ENCODE assay signal across 13 cellular contexts in genomic region chr16:81376880-81377279, GRCh38.
A peak's percentile ranks its signal among the peaks of the same experiment; 100 is the strongest.
DNase-seq lines count a peak whose midpoint lies in the region; ATAC-seq, FAIRE-seq and TF ChIP-seq lines count a peak whose summit lies in the region.
"Had no signal": no experiment of that assay in that cellular context is flagged by ENCODE, and none has a peak within 500 bp of the region (broad histone marks: within the 10 kb centered on the region; RNA-seq: fewer than 3 reads in every experiment).

No MANE protein-coding gene starts in this region.

- DNase-seq in COR-L47 (lab: John Stamatoyannopoulos, UW), result peak; percentile 18
- peak; percentile 16 for DNase-seq in HCT116 (ENCODE audit: low read depth, low spot score)
- DNase-seq in activated naive CD4-positive, alpha-beta T cell treated with anti-CD3 and anti-CD28 coated beads, Interleukin-2, amount 50 U/mL, for 16 hours, result peak; percentile 29
- peak; percentile 81 for DNase-seq in keratinocyte (ENCODE audit: low read depth, low spot score)
- DNase-seq in trophoblast cell, result no peak
- no peak for DNase-seq in NCI-H2107 (lab: John Stamatoyannopoulos, UW)
- no peak for DNase-seq in SHP77 treated with DMSO at 0.1 percent for 48 hours (lab: John Stamatoyannopoulos, UW)
- DNase-seq: IMR-90, NCI-H1436 treated with DMSO at 0.1 percent for 48 hours had no signal

- no peak for TF ChIP-seq CTCF in HCT116 (IDR thresholded peaks at IDR 0.05 in 2 of 3, conservative IDR thresholded peaks at IDR 0.05 in 1 of 3; ENCODE audit: borderline replicate concordance in 1 of 3, insufficient read depth in 1 of 3, low read depth in 2 of 3, low read length in 2 of 3)
- TF ChIP-seq CTCF in keratinocyte (optimal IDR thresholded peaks at IDR 0.05 in 1 of 3, IDR thresholded peaks at IDR 0.05 in 1 of 3, conservative IDR thresholded peaks at IDR 0.05 in 1 of 3; ENCODE audit: extremely low read depth in 1 of 3, insufficient read depth in 2 of 3, low read length in 3 of 3), result no peak

- no peaks in the 10 kb centered on the region for H3K9me1 ChIP-seq in keratinocyte (ENCODE audit: control insufficient read depth, extremely low read depth, insufficient read depth, low read length)

- no peak overlapping the region for H3K4ac ChIP-seq in trophoblast cell (ENCODE audit: low read depth, low read length)

- H3K4me1 ChIP-seq in HCT116 (ENCODE audit: control insufficient read depth in 1 of 2, insufficient read depth in 2 of 2, low read length in 2 of 2), result peaks cover 0 to 6% of the 10 kb centered on the region in 2 experiments; a peak in 2 of 4 replicates
- H3K4me1 ChIP-seq in keratinocyte (ENCODE audit: control insufficient read depth, extremely low read depth, insufficient read depth, low read length), result peaks cover 15% of the 10 kb centered on the region
- H3K4me1 ChIP-seq in trophoblast cell (ENCODE audit: control insufficient read depth in 1 of 2, insufficient read depth in 2 of 2, low read length in 2 of 2), result no peaks in the 10 kb centered on the region
- H3K4me1 ChIP-seq: tibial nerve had no signal

- WGBS in trophoblast cell (ENCODE audit: extremely low coverage, insufficient coverage, insufficient read length), result no CpG with 5 or more reads among the region's 7 CpGs

- no peaks in the 10 kb centered on the region for H3K9me3 ChIP-seq in HCT116 (ENCODE audit: control insufficient read depth in 1 of 2, insufficient read depth in 1 of 2, low read depth in 1 of 2, low read length in 2 of 2)
- H3K9me3 ChIP-seq in keratinocyte (ENCODE audit: control insufficient read depth, low read depth, low read length), result no peaks in the 10 kb centered on the region
- no peaks in the 10 kb centered on the region for H3K9me3 ChIP-seq in trophoblast cell (ENCODE audit: insufficient read depth, low read depth, low read length)
- H3K9me3 ChIP-seq: neutrophil, tibial nerve had no signal

- intact Hi-C loops in HCT116 (cut with micrococcal nuclease), result no loop called here

- no peak overlapping the region for H3K14ac ChIP-seq in trophoblast cell (ENCODE audit: low read length)

- no peak overlapping the region for H2BK12ac ChIP-seq in trophoblast cell (ENCODE audit: low read length)

- BruUV-seq in HCT116 (replicated peaks; lab: Mats Ljungman, UMichigan), result no TSS peak

- H4K20me1 ChIP-seq in HCT116 (ENCODE audit: insufficient read depth), result no peaks in the 10 kb centered on the region
- H4K20me1 ChIP-seq in keratinocyte (ENCODE audit: control insufficient read depth, extremely low read depth, insufficient read depth, low read length), result no peaks in the 10 kb centered on the region

- dilution Hi-C loops in keratinocyte (cut with MboI; ENCODE audit: extremely low pct_ligation_motif_present, low sequenced_read_pairs), result no loop called here

- no peaks in the 10 kb centered on the region for H3K9me2 ChIP-seq in HCT116 (ENCODE audit: insufficient read depth)

- no peak overlapping the region for H3K27ac ChIP-seq in HCT116 (ENCODE audit: low read depth, low read length)
- H3K27ac ChIP-seq in keratinocyte (ENCODE audit: control insufficient read depth, insufficient read depth, low read length), result peak overlapping the region; percentile 27
- no peak overlapping the region for H3K27ac ChIP-seq in trophoblast cell (ENCODE audit: low read depth, low read length)
- H3K27ac ChIP-seq: neutrophil, SK-N-MC, tibial nerve had no signal

- H3K36me3 ChIP-seq in HCT116 (ENCODE audit: control insufficient read depth in 1 of 2, insufficient read depth in 2 of 2, low read length in 2 of 2) (peaks cover 6 to 23% of the 10 kb centered on the region in 2 experiments; a peak in 2 of 4 replicates), keratinocyte (ENCODE audit: control insufficient read depth in 2 of 2, extremely low read depth in 1 of 2, insufficient read depth in 2 of 2, low read length in 2 of 2) (peaks cover 6 to 10% of the 10 kb centered on the region in 2 experiments), trophoblast cell (ENCODE audit: control insufficient read depth in 1 of 2, insufficient read depth in 2 of 2, low read length in 2 of 2) (peaks cover 10 to 18% of the 10 kb centered on the region in 2 experiments)

- TF ChIP-seq RAD21 in HCT116 (IDR thresholded peaks at IDR 0.05; ENCODE audit: low read depth), result no peak

- H3K4me3 ChIP-seq in HCT116 (replicated peaks in 1 of 2; ENCODE audit: low read depth in 1 of 2, low read length in 2 of 2) (no peak overlapping the region), keratinocyte (ENCODE audit: control insufficient read depth in 2 of 3, extremely low read depth in 1 of 3, insufficient read depth in 2 of 3, low read depth in 1 of 3, low read length in 3 of 3) (no peak overlapping the region), trophoblast cell (ENCODE audit: low read depth, low read length) (no peak overlapping the region)
- H3K4me3 ChIP-seq: SK-N-MC, tibial nerve had no signal

- H3K79me2 ChIP-seq in HCT116 (ENCODE audit: insufficient read depth, low read length), result no peaks in the 10 kb centered on the region
- no peaks in the 10 kb centered on the region for H3K79me2 ChIP-seq in keratinocyte (ENCODE audit: control insufficient read depth, insufficient read depth, low read length)
- no peaks in the 10 kb centered on the region for H3K79me2 ChIP-seq in trophoblast cell (ENCODE audit: control insufficient read depth, insufficient read depth, low read length, poor library complexity)

- no peak overlapping the region for H4K8ac ChIP-seq in trophoblast cell (ENCODE audit: low read depth, low read length)

- H2AK5ac ChIP-seq in trophoblast cell (ENCODE audit: low read length), result no peak overlapping the region

- RAD21 ChIA-PET in HCT116 (lab: Charles Lee; ENCODE audit: low non-redundant PET in 1 of 2, low total read pairs in 2 of 2, uncharacterized antibody in 2 of 2, unreplicated experiment in 2 of 2), result no interaction called here

- no peaks in the 10 kb centered on the region for H3K27me3 ChIP-seq in HCT116 (ENCODE audit: insufficient read depth, low read length)
- no peaks in the 10 kb centered on the region for H3K27me3 ChIP-seq in keratinocyte (ENCODE audit: control insufficient read depth, extremely low read depth, insufficient read depth, low read length)
- no peaks in the 10 kb centered on the region for H3K27me3 ChIP-seq in trophoblast cell (ENCODE audit: insufficient read depth, low read length)
- H3K27me3 ChIP-seq: neutrophil, tibial nerve had no signal

- no peak overlapping the region for H4K91ac ChIP-seq in trophoblast cell (ENCODE audit: low read depth, low read length)

- no peak overlapping the region for H2AFZ ChIP-seq in HCT116 (ENCODE audit: low read depth, low read length, poor library complexity, severe bottlenecking)
- no peak overlapping the region for H2AFZ ChIP-seq in keratinocyte (ENCODE audit: control insufficient read depth, low read length)
- no peak overlapping the region for H2AFZ ChIP-seq in trophoblast cell (ENCODE audit: insufficient read depth, low read length, poor library complexity)

- CTCF ChIA-PET in HCT116 (lab: Charles Lee), result no interaction called here

- no peak overlapping the region for H2BK120ac ChIP-seq in trophoblast cell (ENCODE audit: insufficient read depth, low read length, poor library complexity)

- ATAC-seq in HCT116 (no peak; the same call in 1 of the 2 replicates), HG02852 (IDR thresholded peaks at IDR 0.05; ENCODE audit: unreplicated experiment) (no peak)

- H3K9ac ChIP-seq in HCT116 (ENCODE audit: low read length) (no peak overlapping the region), keratinocyte (ENCODE audit: control insufficient read depth, extremely low read depth, insufficient read depth, low read length) (no peak overlapping the region), trophoblast cell (ENCODE audit: low read length) (no peak overlapping the region)

- no peak for TF ChIP-seq POLR2A in HCT116 (IDR thresholded peaks at IDR 0.05; ENCODE audit: borderline replicate concordance, extremely low read depth, insufficient read depth, insufficient read length)

- FAIRE-seq in keratinocyte (lab: Jason Lieb, UNC), result peak; percentile 89

- POLR2A ChIA-PET in HCT116 (lab: Charles Lee), result interaction anchor here (0.6 kb wide), 1 partner anchor 352 kb away, joined by 3 read pairs; no protein-coding TSS in a partner anchor

- H4K12ac ChIP-seq in trophoblast cell (ENCODE audit: low read depth, low read length), result no peak overlapping the region

- no peaks in the 10 kb centered on the region for H3K79me1 ChIP-seq in trophoblast cell (ENCODE audit: low read length)

- H3K18ac ChIP-seq in trophoblast cell (ENCODE audit: low read length), result no peak overlapping the region

- no peak overlapping the region for H3K23ac ChIP-seq in trophoblast cell (ENCODE audit: low read length)

- H3K4me2 ChIP-seq in HCT116 (ENCODE audit: low read length), result no peak overlapping the region
- no peak overlapping the region for H3K4me2 ChIP-seq in keratinocyte (ENCODE audit: control insufficient read depth, extremely low read depth, insufficient read depth, low read depth, low read length)
- H3K4me2 ChIP-seq in trophoblast cell (ENCODE audit: low read length), result no peak overlapping the region

- no peak overlapping the region for H2BK5ac ChIP-seq in trophoblast cell (ENCODE audit: low read depth, low read length, poor library complexity)

TF ChIP-seq in HCT116, 20 proteins besides CTCF, POLR2A, EP300 and RAD21:
- peak; percentile 23; the same call in 1 of the 2 replicates for TF ChIP-seq FOSL1 (IDR thresholded peaks at IDR 0.05; ENCODE audit: low read depth)
- no peak for TF ChIP-seq CBX3 (IDR thresholded peaks at IDR 0.05; ENCODE audit: low read depth)
- TF ChIP-seq, protein P1, sequence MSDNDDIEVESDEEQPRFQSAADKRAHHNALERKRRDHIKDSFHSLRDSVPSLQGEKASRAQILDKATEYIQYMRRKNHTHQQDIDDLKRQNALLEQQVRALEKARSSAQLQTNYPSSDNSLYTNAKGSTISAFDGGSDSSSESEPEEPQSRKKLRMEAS (IDR thresholded peaks at IDR 0.05), result no peak
- no peak for TF ChIP-seq EGR1 (IDR thresholded peaks at IDR 0.05; ENCODE audit: low read depth)
- TF ChIP-seq ELF1 (IDR thresholded peaks at IDR 0.05; ENCODE audit: borderline replicate concordance, low read depth), result no peak
- no peak for TF ChIP-seq TCF7L2 (IDR thresholded peaks at IDR 0.05; ENCODE audit: borderline replicate concordance, extremely low read depth, insufficient read depth, insufficient read length)
- TF ChIP-seq POLR2AphosphoS5 (IDR thresholded peaks at IDR 0.05; ENCODE audit: low read depth, low read length), result no peak
- peak; percentile 50 for TF ChIP-seq JUND (IDR thresholded peaks at IDR 0.05)
- no peak for TF ChIP-seq EZH2 (IDR thresholded peaks at IDR 0.05)
TF ChIP-seq in HCT116: peak in this region for 2.

Comparison
In these comparisons a context has a peak if more than half of its experiments do, and no peak if none do; other contexts are left out.
1. DNase-seq: peak in COR-L47 (single experiment), HCT116 (single experiment), activated naive CD4-positive, alpha-beta T cell treated with anti-CD3 and anti-CD28 coated beads, Interleukin-2, amount 50 U/mL, for 16 hours (single experiment) and keratinocyte (single experiment); none in trophoblast cell (0 of 2), NCI-H2107 (single experiment) and SHP77 treated with DMSO at 0.1 percent for 48 hours (single experiment).